In the genomic region with DNA sequence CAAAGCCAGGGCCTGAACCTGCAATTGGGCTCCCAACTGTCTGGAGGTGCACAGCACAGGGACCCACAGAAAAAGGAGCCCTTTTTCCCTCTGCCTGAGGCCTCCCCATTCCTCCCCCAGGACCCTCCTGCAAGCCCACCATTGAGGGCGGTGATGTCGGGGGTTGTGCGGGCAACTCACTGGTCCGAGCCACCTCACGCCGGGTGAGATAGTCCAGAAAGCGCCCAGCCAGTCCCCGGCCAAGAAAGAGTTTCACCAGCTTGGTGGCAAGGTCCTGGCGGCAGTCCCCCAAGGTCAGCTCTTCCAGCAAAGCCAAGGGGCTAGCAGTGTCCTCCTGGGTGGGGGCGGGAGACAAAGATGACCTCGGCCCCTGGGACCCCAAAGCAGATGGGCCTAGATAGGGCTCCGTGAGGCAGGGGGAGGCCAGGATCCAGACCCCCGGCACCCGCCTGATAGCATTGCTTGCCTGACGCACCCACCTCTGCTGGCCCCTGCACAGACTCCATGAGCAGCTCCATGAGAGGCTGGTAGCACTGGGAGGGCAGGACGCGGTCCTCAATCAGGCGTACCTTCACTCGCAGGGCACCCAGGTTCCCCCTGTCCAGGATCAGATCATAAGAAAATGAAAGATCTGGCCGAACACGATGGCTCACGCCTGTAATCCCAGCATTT, we compare ENCODE assay signal across 31 cellular contexts. TPM values are rescaled to one million over a fixed set of nuclear protein-coding genes. Genes with fewer than 3 reads are reported as not detected.
"Had no signal": no experiment of that assay in that cellular context is flagged by ENCODE, and none has a peak within 500 bp of the region (broad histone marks: within the 10 kb centered on the region; RNA-seq: fewer than 3 reads in every experiment).

No MANE protein-coding gene starts in this region.

- H3K4me3 Mint-ChIP-seq: immature natural killer cell; mesothelial cell of epicardium; naive B cell; natural killer cell; nephron progenitor cell; neural progenitor cell; stimulated activated memory B cell treated with anti-CD40 and anti-IgM and Interleukin-4, amounts not matched to agents 10 μg/mL and 1 μg/mL and 100 μg/mL, for 72 hours had no signal

- H3K4me1 ChIP-seq: heart left ventricle, left ventricle myocardium inferior, neural progenitor cell, pancreas, psoas muscle, right lobe of liver, stomach, tibial artery, upper lobe of right lung had no signal

- H3K9me3 Mint-ChIP-seq: immature natural killer cell; mesothelial cell of epicardium; naive B cell; natural killer cell; nephron progenitor cell; neural progenitor cell; stimulated activated memory B cell treated with anti-CD40 and anti-IgM and Interleukin-4, amounts not matched to agents 10 μg/mL and 1 μg/mL and 100 μg/mL, for 72 hours had no signal

- H3K9ac ChIP-seq: neural progenitor cell had no signal

- H3K4me1 Mint-ChIP-seq: immature natural killer cell, mesothelial cell of epicardium, natural killer cell had no signal

- DNase-seq: heart left ventricle; hypothalamus; immature natural killer cell; left ventricle myocardium inferior; mesendoderm; naive B cell; natural killer cell; nephron progenitor cell; pancreas; psoas muscle; right lobe of liver; stimulated activated CD4-positive, alpha-beta T cell treated with anti-CD3 and anti-CD28 coated beads, Interleukin-1b, Interleukin-23, amount 100 ng/mL, for 48 hours; stimulated activated CD4-positive, alpha-beta T cell treated with anti-CD3 and anti-CD28 coated beads, Interleukin-2, amount 100 ng/mL, for 48 hours; stimulated activated CD4-positive, alpha-beta T cell treated with anti-CD3 and anti-CD28 coated beads, Interleukin-4, amount 100 ng/mL, for 4 hours; stimulated activated CD8-positive, alpha-beta memory T cell treated with anti-CD3 and anti-CD28 coated beads, Interleukin-4, amount 100 ng/mL, for 48 hours; stimulated activated naive CD8-positive, alpha-beta T cell treated with anti-CD3 and anti-CD28 coated beads, Interleukin-15, Interleukin-2, amounts not matched to agents 100 U/mL and 50 U/mL, for 24 hours; stomach; tibial artery; upper lobe of right lung had no signal

- H3K4me3 ChIP-seq: heart left ventricle, left ventricle myocardium inferior, lung, neural progenitor cell, pancreas, psoas muscle, right lobe of liver, smooth muscle cell, stomach, thoracic aorta, tibial artery, upper lobe of right lung had no signal

- H3K36me3 ChIP-seq: heart left ventricle, left ventricle myocardium inferior, neural progenitor cell, pancreas, right lobe of liver, thoracic aorta, tibial artery, upper lobe of right lung had no signal

- H3K27ac Mint-ChIP-seq: mesothelial cell of epicardium; naive B cell; natural killer cell; nephron progenitor cell; neural progenitor cell; stimulated activated memory B cell treated with anti-CD40 and anti-IgM and Interleukin-4, amounts not matched to agents 10 μg/mL and 1 μg/mL and 100 μg/mL, for 72 hours had no signal

- H3K27ac ChIP-seq: heart left ventricle, left ventricle myocardium inferior, neural progenitor cell, pancreas, psoas muscle, right lobe of liver, stomach, thoracic aorta, tibial artery, upper lobe of right lung had no signal

- H3K9me3 ChIP-seq: heart left ventricle, left ventricle myocardium inferior, pancreas, psoas muscle, right lobe of liver, stomach, thoracic aorta, tibial artery, upper lobe of right lung had no signal

- H3K27me3 ChIP-seq: neural progenitor cell, pancreas, right lobe of liver had no signal

- FAIRE-seq: islet of Langerhans, pancreas, urothelium cell line had no signal

- H3K36me3 Mint-ChIP-seq: immature natural killer cell, mesothelial cell of epicardium, naive B cell, natural killer cell, neural progenitor cell had no signal

RNA-seq across cellular contexts. Expression of a gene that starts 20.0 kb away (rescaled TPM):
- total RNA-seq: heart left ventricle, left ventricle myocardium inferior, natural killer cell, omental fat pad, skeletal muscle tissue, smooth muscle cell had no signal
- polyA plus RNA-seq: heart left ventricle, immature natural killer cell, psoas muscle, smooth muscle cell had no signal

RNA-seq across cellular contexts. Expression of a gene that starts 33.9 kb away (rescaled TPM):
- total RNA-seq: heart left ventricle, kidney epithelial cell, left ventricle myocardium inferior, mesothelial cell of epicardium, mononuclear cell, natural killer cell, omental fat pad, psoas muscle, skeletal muscle tissue, smooth muscle cell, thoracic aorta, upper lobe of right lung had no signal
- polyA plus RNA-seq: immature natural killer cell, smooth muscle cell had no signal
